20 cellular contexts compared by ENCODE assay signal in the genomic region with DNA sequence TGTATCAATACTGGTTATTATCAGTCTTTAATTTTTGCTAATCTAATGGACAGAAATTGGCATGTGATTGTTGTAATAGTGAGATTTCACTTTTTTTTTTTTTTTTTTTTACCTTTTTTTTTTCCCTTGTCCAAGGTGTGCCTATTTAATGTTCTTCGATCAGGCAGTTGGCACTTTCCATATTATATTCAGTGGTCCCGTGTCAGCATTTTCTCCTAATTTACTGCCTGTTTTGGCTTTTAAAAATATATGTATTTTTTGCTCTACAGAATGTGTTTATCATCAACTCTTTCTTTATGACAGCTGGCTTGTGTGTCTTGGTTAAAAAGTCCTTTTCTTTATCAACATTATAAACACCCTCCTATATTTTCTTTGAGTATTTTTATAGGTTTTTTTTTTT. TPM values are rescaled to one million over a fixed set of nuclear protein-coding genes. Genes with fewer than 3 reads are reported as not detected.
DNase-seq lines count a peak whose midpoint lies in the region; ATAC-seq, FAIRE-seq and TF ChIP-seq lines count a peak whose summit lies in the region.
"Had no signal": no experiment of that assay in that cellular context is flagged by ENCODE, and none has a peak within 500 bp of the region (broad histone marks: within the 10 kb centered on the region; RNA-seq: fewer than 3 reads in every experiment).

No MANE protein-coding gene starts in this region.

- H3K4me1 ChIP-seq in A549 (peaks cover 41% of the 10 kb centered on the region), HEK293 (ENCODE audit: control insufficient read depth, insufficient read depth, low read length) (peaks cover 8% of the 10 kb centered on the region), K562 (replicated peaks in 1 of 2; ENCODE audit: control insufficient read depth in 2 of 2, insufficient read depth in 2 of 2, low read length in 2 of 2) (peaks cover 0 to 15% of the 10 kb centered on the region in 2 experiments; a peak in 3 of 5 replicates), Peyer's patch (peaks cover 0 to 15% (median 0%) of the 10 kb centered on the region in 4 donors)

- DNase-seq in A549 (ENCODE audit: low read depth in 1 of 2, low spot score in 1 of 2) (no peak), K562 (ENCODE audit: extremely low read depth in 1 of 4, low spot score in 3 of 4) (no peak), Peyer's patch (no peak)
- DNase-seq: 8988T; AML-193; Caco-2; Calu3; CD4-positive, alpha-beta T cell; CD8-positive, alpha-beta T cell; DMS79 treated with DMSO at 0.1 percent for 48 hours; GF-D8 had no signal

- H4K20me1 ChIP-seq in K562 (replicated peaks; ENCODE audit: control insufficient read depth, insufficient read depth, low read length), result peaks cover 15% of the 10 kb centered on the region

- H3K27ac ChIP-seq in A549, result no peak overlapping the region
- H3K27ac ChIP-seq in HEK293 (ENCODE audit: extremely low read depth, low read depth, low read length), result no peak overlapping the region
- H3K27ac ChIP-seq in K562 (ENCODE audit: extremely low read depth, low read depth, low read length), result no peak overlapping the region
- H3K27ac ChIP-seq in Peyer's patch, result no peak overlapping the region
- H3K27ac ChIP-seq: BLaER1 treated with 17β-estradiol and CSF1 and Interleukin-3, amounts not matched to agents 10 nM and 100 nM; C4-2B had no signal

- in situ Hi-C loops in K562 (cut with MboI), result no loop called here

- no peak for ATAC-seq in A549
- ATAC-seq in K562, result no peak
- ATAC-seq in HG03196 (IDR thresholded peaks at IDR 0.05; ENCODE audit: unreplicated experiment), result no peak
- ATAC-seq: CD8-positive, alpha-beta T cell had no signal

- TF ChIP-seq POLR2A in A549 (IDR thresholded peaks at IDR 0.05; ENCODE audit: low read length) (no peak), K562 (conservative IDR thresholded peaks at IDR 0.05) (no peak), Peyer's patch (IDR thresholded peaks at IDR 0.05) (no peak)

- TF ChIP-seq EP300 in A549 (IDR thresholded peaks at IDR 0.05) (no peak), K562 (IDR thresholded peaks at IDR 0.05; ENCODE audit: low read length) (no peak)

- no peak overlapping the region for H2AFZ ChIP-seq in K562 (ENCODE audit: low read depth, low read length)

- 87% methylated on average over 2 of the region's 2 CpGs for WGBS in A549 (ENCODE audit: missing lambda C conversion rate)
- 71% methylated on average over 2 of the region's 2 CpGs for WGBS in K562 (ENCODE audit: insufficient coverage, low coverage, missing lambda C conversion rate)

- H3K79me2 ChIP-seq in K562 (ENCODE audit: control insufficient read depth, insufficient read depth, low read length), result peaks cover 99% of the 10 kb centered on the region

- H3K9me3 ChIP-seq in A549 (no peaks in the 10 kb centered on the region), HEK293 (ENCODE audit: control insufficient read depth, insufficient read depth, low read depth, low read length) (no peaks in the 10 kb centered on the region), K562 (replicated peaks; ENCODE audit: control insufficient read depth, insufficient read depth, low read depth, low read length) (no peaks in the 10 kb centered on the region; the same call in 1 of the 2 replicates), Peyer's patch (no peaks in the 10 kb centered on the region)
- H3K9me3 ChIP-seq: Caco-2 had no signal

- CTCF ChIA-PET in A549 (lab: Yijun Ruan, JAX) (interaction anchor here (0.6 to 1.8 kb wide), 2 partner anchors 9 to 14 kb away, joined by 3 to 4 read pairs; no protein-coding TSS in a partner anchor), HEK293 (lab: Yijun Ruan, JAX) (interaction anchor here (0.6 to 2.0 kb wide), 3 partner anchors 10 to 129 kb away, joined by 4 to 6 read pairs (median 4); no protein-coding TSS in a partner anchor), K562 (lab: Yijun Ruan, JAX; ENCODE audit: low intra/inter-chr PET ratio) (no interaction called here)

- TF ChIP-seq RAD21 in A549 (conservative IDR thresholded peaks at IDR 0.05 in 1 of 2, IDR thresholded peaks at IDR 0.05 in 1 of 2) (no peak), K562 (CRISPR knock-in tag; conservative IDR thresholded peaks at IDR 0.05 in 1 of 2, IDR thresholded peaks at IDR 0.05 in 1 of 2) (no peak)

- H3K9me1 ChIP-seq in K562 (ENCODE audit: control insufficient read depth, insufficient read depth, low read length), result peaks cover 2% of the 10 kb centered on the region

- no peak overlapping the region for H3K4me3 ChIP-seq in A549
- H3K4me3 ChIP-seq in HEK293 (ENCODE audit: low read depth, low read length), result no peak overlapping the region
- H3K4me3 ChIP-seq in K562, result no peak overlapping the region
- H3K4me3 ChIP-seq in Peyer's patch, result no peak overlapping the region
- H3K4me3 ChIP-seq: BLaER1 treated with 17β-estradiol and CSF1 and Interleukin-3, amounts not matched to agents 10 nM and 100 nM had no signal

- H3K9ac ChIP-seq in K562 (ENCODE audit: insufficient read depth in 1 of 2, low read depth in 2 of 2, low read length in 2 of 2), result no peak overlapping the region
- H3K9ac ChIP-seq: BLaER1 treated with 17β-estradiol and CSF1 and Interleukin-3, amounts not matched to agents 10 nM and 100 nM had no signal

- no TSS peak for BruUV-seq in K562 (replicated peaks; lab: Mats Ljungman, UMichigan)

- intact Hi-C loops in K562 (cut with micrococcal nuclease), result no loop called here

- H3K36me3 ChIP-seq in HEK293 (ENCODE audit: control insufficient read depth in 2 of 2, insufficient read depth in 1 of 2, low read length in 2 of 2) (no peaks in the 10 kb centered on the region), K562 (ENCODE audit: control insufficient read depth, insufficient read depth, low read length) (no peaks in the 10 kb centered on the region), Peyer's patch (no peaks in the 10 kb centered on the region)

- H3K4me2 ChIP-seq in A549, result no peak overlapping the region
- H3K4me2 ChIP-seq in K562 (ENCODE audit: insufficient read depth, low read length), result no peak overlapping the region
- H3K4me2 ChIP-seq: BLaER1 treated with 17β-estradiol and CSF1 and Interleukin-3, amounts not matched to agents 10 nM and 100 nM had no signal

- FAIRE-seq in A549 (lab: Jason Lieb, UNC), result no peak
- FAIRE-seq in K562 (lab: Jason Lieb, UNC), result no peak
- FAIRE-seq: A204.1, D721Med, G401.6, GM12891, GM19239 had no signal

- H3K27me3 ChIP-seq in K562 (ENCODE audit: control insufficient read depth in 2 of 2, insufficient read depth in 2 of 2, low read length in 2 of 2) (no peaks in the 10 kb centered on the region), Peyer's patch (no peaks in the 10 kb centered on the region)
- H3K27me3 ChIP-seq: BLaER1 treated with 17β-estradiol and CSF1 and Interleukin-3, amounts not matched to agents 10 nM and 100 nM had no signal

- POLR2A ChIA-PET in A549 (lab: Yijun Ruan, JAX) (interaction anchor here (0.7 kb wide), 1 partner anchor 43 kb away, joined by 3 read pairs; no protein-coding TSS in a partner anchor), HEK293 (lab: Yijun Ruan, JAX) (interaction anchor here (0.6 kb wide), 1 partner anchor 9 kb away, joined by 4 read pairs; no protein-coding TSS in a partner anchor), K562 (lab: Yijun Ruan, JAX) (no interaction called here)

- TF ChIP-seq CTCF in A549 (IDR thresholded peaks at IDR 0.05) (no peak), HEK293 (tag by site-specific recombination; IDR thresholded peaks at IDR 0.05) (no peak), K562 (IDR thresholded peaks at IDR 0.05 in 2 of 3, conservative IDR thresholded peaks at IDR 0.05 in 1 of 3; ENCODE audit: insufficient read depth in 2 of 3, low read depth in 1 of 3, low read length in 3 of 3) (no peak), Peyer's patch (IDR thresholded peaks at IDR 0.05) (no peak)

TF ChIP-seq in A549, 52 proteins besides CTCF, POLR2A, EP300 and RAD21:
- TF ChIP-seq MAFK (IDR thresholded peaks at IDR 0.05; ENCODE audit: partially characterized antibody) (peak; percentile 32), HOXA7 (CRISPR knock-in tag; IDR thresholded peaks at IDR 0.05) (no peak)

TF ChIP-seq in K562, 482 proteins besides CTCF, POLR2A, EP300 and RAD21 (continues in another document):
- 0 out of 2 replicates have a peak, but pooled peaks have one; percentile 28 for TF ChIP-seq MAFG (tag; conservative IDR thresholded peaks at IDR 0.05)
- 0 out of 2 replicates have a peak, but pooled peaks have one; percentile 16 for TF ChIP-seq C11orf30 (IDR thresholded peaks at IDR 0.05; ENCODE audit: low read depth)

RNA-seq across cellular contexts. Expression of a gene that starts 39.4 kb away (rescaled TPM):
- polyA plus RNA-seq in A549 (2011; rRNA removed) (36.7 and 42.7 TPM in 2 replicates), A549 (2017; fragmentation: RNase III; extraction: RNeasy Plus Mini Kit Qiagen cat#74134 plus additional on column Dnase treatment) (17.5 to 20.1 TPM (median 18.6 TPM) in 3 replicates), K562 (2011; rRNA removed) (45.2 and 45.8 TPM in 2 replicates), K562 (2014; fragmentation: Illumina TruSeq; extraction: Trizol) (39.0 and 42.1 TPM in 2 replicates), K562 (2014; fragmentation: Nextera tagmentation; extraction: Ambion mirVana) (1 to 10 TPM; 8.1 to 8.9 TPM), K562 (2014; rRNA removed) (21.9 and 23.0 TPM in 2 replicates)
- 16.8 and 16.9 TPM in 2 replicates for polyA plus RNA-seq in A549 (2012; cell fraction: cytosol; rRNA removed)
- polyA plus RNA-seq in A549 (2012; cell fraction: nucleus; rRNA removed), result 11.3 and 16.1 TPM in 2 replicates
- polyA minus RNA-seq in A549 (2011; rRNA and poly(A)+ RNA removed), result 88.1 and 108 TPM in 2 replicates
- 97.4 and 107 TPM in 2 replicates for total RNA-seq in K562 (2011; cell fraction: chromatin; rRNA removed; ENCODE audit: low replicate concordance)
- 24.0 and 27.2 TPM in 2 replicates for total RNA-seq in K562 (2011; cell fraction: nucleolus; rRNA removed)
- 47.5 and 53.3 TPM in 2 replicates for total RNA-seq in K562 (2011; cell fraction: nucleoplasm; rRNA removed)
- total RNA-seq in K562 (2014; rRNA removed) (28.2 and 29.1 TPM in 2 replicates), K562 (2014; rRNA removed; fragmentation: Illumina TruSeq; extraction: Trizol) (40.8 and 49.6 TPM in 2 replicates), K562 (2015; rRNA removed; fragmentation: Illumina TruSeq; extraction: Trizol) (40.1 and 43.3 TPM in 2 replicates), K562 (2021) (42.3 and 44.8 TPM in 2 replicates), Peyer's patch (10 to 100 TPM; 31.2 to 77.6 (median 35.2) TPM)
- 17.9 and 27.1 TPM in 2 replicates for polyA plus RNA-seq in K562 (2011; cell fraction: cytosol; rRNA removed)
- 32.7 and 41.9 TPM in 2 replicates for polyA plus RNA-seq in K562 (2011; cell fraction: nucleus; rRNA removed)
- polyA plus RNA-seq in K562 (2012), result 19.0 and 20.5 TPM in 2 replicates
- 137 and 190 TPM in 2 replicates for polyA minus RNA-seq in K562 (2011; rRNA and poly(A)+ RNA removed)
- 45.0 and 56.9 TPM in 2 replicates for polyA minus RNA-seq in K562 (2011; cell fraction: cytosol; rRNA and poly(A)+ RNA removed)
- 19.1 and 40.3 TPM in 2 replicates for polyA minus RNA-seq in K562 (2011; cell fraction: nucleus; rRNA and poly(A)+ RNA removed)
